In the genomic region with DNA sequence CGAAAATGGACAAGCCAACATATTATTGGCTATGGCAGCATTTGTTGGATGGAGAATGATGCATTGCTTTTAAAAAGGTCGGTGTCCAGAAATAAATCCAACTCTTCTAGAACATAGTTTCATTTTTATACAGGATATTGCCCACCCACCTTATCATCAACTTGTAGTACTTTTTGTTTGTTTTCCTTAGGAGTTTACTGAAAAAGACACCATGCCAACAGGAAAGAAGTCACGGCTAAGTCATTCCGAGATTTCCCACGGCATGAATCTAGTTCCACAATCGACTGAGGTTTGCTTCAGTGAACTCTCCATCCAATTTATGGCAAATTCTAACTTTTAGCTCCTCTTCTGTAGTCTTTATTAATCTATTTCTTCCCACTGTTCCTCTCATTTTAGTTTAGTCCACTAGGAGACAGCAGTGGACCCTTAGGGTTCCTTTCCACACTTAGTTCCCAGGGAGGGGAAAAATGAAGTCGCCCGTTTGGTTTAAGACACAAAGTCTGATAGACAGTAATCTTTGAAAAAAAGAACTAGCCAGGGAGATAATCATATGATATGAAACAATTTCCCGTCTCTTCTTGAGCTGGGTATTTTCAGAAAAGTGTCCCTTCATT, we compare ENCODE assay signal across 21 cellular contexts.
DNase-seq lines count a peak whose midpoint lies in the region; ATAC-seq, FAIRE-seq and TF ChIP-seq lines count a peak whose summit lies in the region.
"Had no signal": no experiment of that assay in that cellular context is flagged by ENCODE, and none has a peak within 500 bp of the region (broad histone marks: within the 10 kb centered on the region; RNA-seq: fewer than 3 reads in every experiment).

No MANE protein-coding gene starts in this region.

- H3K4me3 Mint-ChIP-seq in type B pancreatic cell: no peak overlapping the region
- H3K4me3 Mint-ChIP-seq in activated CD8-positive, alpha-beta memory T cell treated with anti-CD3 and anti-CD28 coated beads, Interleukin-2, amount 10 ng/mL, durations not matched to agents 7 days and 5 days: no peak overlapping the region
- no peak overlapping the region for H3K4me3 Mint-ChIP-seq in naive thymus-derived CD4-positive, alpha-beta T cell
- H3K4me3 Mint-ChIP-seq: immature natural killer cell, nephron had no signal

- BruUV-seq in K562 (replicated peaks; lab: Mats Ljungman, UMichigan): no TSS peak

- no peaks in the 10 kb centered on the region for H3K9me3 Mint-ChIP-seq in type B pancreatic cell
- H3K9me3 Mint-ChIP-seq in activated CD8-positive, alpha-beta memory T cell treated with anti-CD3 and anti-CD28 coated beads, Interleukin-2, amount 10 ng/mL, durations not matched to agents 7 days and 5 days (ENCODE audit: low read depth): no peaks in the 10 kb centered on the region
- H3K9me3 Mint-ChIP-seq in naive thymus-derived CD4-positive, alpha-beta T cell: no peaks in the 10 kb centered on the region
- H3K9me3 Mint-ChIP-seq: immature natural killer cell, nephron had no signal

- no peak overlapping the region for H3K27ac Mint-ChIP-seq in type B pancreatic cell
- no peak overlapping the region for H3K27ac Mint-ChIP-seq in activated CD8-positive, alpha-beta memory T cell treated with anti-CD3 and anti-CD28 coated beads, Interleukin-2, amount 10 ng/mL, durations not matched to agents 7 days and 5 days
- peak overlapping the region in 1 of 9 donors; percentile 48 for H3K27ac Mint-ChIP-seq in naive thymus-derived CD4-positive, alpha-beta T cell
- H3K27ac Mint-ChIP-seq: nephron had no signal

- no peak for DNase-seq in SK-N-SH
- peak in 1 of 4 experiments; percentile 6 for DNase-seq in K562 (ENCODE audit: extremely low read depth in 1 of 4, low spot score in 3 of 4)
- DNase-seq in foreskin keratinocyte: no peak
- DNase-seq in type B pancreatic cell (ENCODE audit: extremely low spot score, unreplicated experiment): no peak
- no peak for DNase-seq in activated CD8-positive, alpha-beta memory T cell treated with anti-CD3 and anti-CD28 coated beads, Interleukin-2, amount 10 ng/mL, durations not matched to agents 7 days and 5 days
- no peak for DNase-seq in naive thymus-derived CD4-positive, alpha-beta T cell
- DNase-seq in body of pancreas: no peak
- DNase-seq: activated effector memory CD4-positive, alpha-beta T cell treated with Interleukin-2 at 50 U/mL for 16 hours; DMS79; immature natural killer cell; mesendoderm; NCI-H2029; NCI-H524; SJCRH30; stimulated activated naive CD4-positive, alpha-beta T cell treated with Interleukin-2 at 50 U/mL for 16 hours; trophoblast cell had no signal

- in situ Hi-C loops in K562 (cut with MboI): no loop called here

- H3K9ac ChIP-seq in SK-N-SH (no peak overlapping the region), K562 (ENCODE audit: insufficient read depth in 1 of 2, low read depth in 2 of 2, low read length in 2 of 2) (no peak overlapping the region)

- TF ChIP-seq CTCF in SK-N-SH (IDR thresholded peaks at IDR 0.05): peak; percentile 21; the same call in 1 of the 2 replicates
- peak in 1 of 3 experiments; percentile 41; a peak in 3 of 6 replicates for TF ChIP-seq CTCF in K562 (IDR thresholded peaks at IDR 0.05 in 2 of 3, conservative IDR thresholded peaks at IDR 0.05 in 1 of 3; ENCODE audit: insufficient read depth in 2 of 3, low read depth in 1 of 3, low read length in 3 of 3)
- peak; percentile 31 for TF ChIP-seq CTCF in foreskin keratinocyte (conservative IDR thresholded peaks at IDR 0.05)
- TF ChIP-seq CTCF in type B pancreatic cell (conservative IDR thresholded peaks at IDR 0.05): peak; percentile 42
- no peak for TF ChIP-seq CTCF in body of pancreas (IDR thresholded peaks at IDR 0.05)

- no peak; the same call in 1 of the 2 replicates for TF ChIP-seq RAD21 in SK-N-SH (IDR thresholded peaks at IDR 0.05; ENCODE audit: low read length)
- no peak; a peak in 1 of 4 replicates for TF ChIP-seq RAD21 in K562 (CRISPR knock-in tag; conservative IDR thresholded peaks at IDR 0.05 in 1 of 2, IDR thresholded peaks at IDR 0.05 in 1 of 2)

- ATAC-seq in SK-N-SH treated with all-trans-retinoic acid at 6 μM for 48 hours (no peak), K562 (no peak), foreskin keratinocyte (no peak), body of pancreas (no peak)
- ATAC-seq in activated CD8-positive, alpha-beta memory T cell treated with anti-CD3 and anti-CD28 coated beads, Interleukin-2, amount 10 ng/mL, durations not matched to agents 7 days and 5 days: no peak
- ATAC-seq in naive thymus-derived CD4-positive, alpha-beta T cell: no peak
- ATAC-seq: activated CD4-positive, CD25-positive, alpha-beta regulatory T cell treated with anti-CD3 and anti-CD28 coated beads, Interleukin-2, amount 50 U/mL, for 24 hours had no signal

- no peak for TF ChIP-seq EP300 in SK-N-SH (IDR thresholded peaks at IDR 0.05; ENCODE audit: borderline replicate concordance in 1 of 2, low read depth in 1 of 2, low read length in 1 of 2)
- TF ChIP-seq EP300 in K562 (IDR thresholded peaks at IDR 0.05; ENCODE audit: low read length): no peak

- no peak overlapping the region for H3K4me3 ChIP-seq in SK-N-SH (ENCODE audit: low read depth in 2 of 2, low read length in 1 of 2)
- H3K4me3 ChIP-seq in K562: no peak overlapping the region
- H3K4me3 ChIP-seq in naive thymus-derived CD4-positive, alpha-beta T cell (ENCODE audit: low read length): no peak overlapping the region
- no peak overlapping the region for H3K4me3 ChIP-seq in body of pancreas
- H3K4me3 ChIP-seq: SJCRH30 had no signal

- no peaks in the 10 kb centered on the region for H4K20me1 ChIP-seq in SK-N-SH (ENCODE audit: insufficient read depth)
- H4K20me1 ChIP-seq in K562 (replicated peaks; ENCODE audit: control insufficient read depth, insufficient read depth, low read length): no peaks in the 10 kb centered on the region

- H3K79me2 ChIP-seq in SK-N-SH (ENCODE audit: insufficient read depth) (no peaks in the 10 kb centered on the region), K562 (ENCODE audit: control insufficient read depth, insufficient read depth, low read length) (no peaks in the 10 kb centered on the region)

- H3K36me3 Mint-ChIP-seq in type B pancreatic cell: no peaks in the 10 kb centered on the region
- peaks cover 1% of the 10 kb centered on the region for H3K36me3 Mint-ChIP-seq in activated CD8-positive, alpha-beta memory T cell treated with anti-CD3 and anti-CD28 coated beads, Interleukin-2, amount 10 ng/mL, durations not matched to agents 7 days and 5 days
- peaks cover 0 to 49% (median 20%) of the 10 kb centered on the region in 5 donors for H3K36me3 Mint-ChIP-seq in naive thymus-derived CD4-positive, alpha-beta T cell

- H3K4me1 ChIP-seq in SK-N-SH (ENCODE audit: control insufficient read depth in 1 of 2, insufficient read depth in 2 of 2, low read depth in 1 of 2, low read length in 1 of 2) (no peaks in the 10 kb centered on the region; a peak in 1 of 4 replicates), K562 (replicated peaks in 1 of 2; ENCODE audit: control insufficient read depth in 2 of 2, insufficient read depth in 2 of 2, low read length in 2 of 2) (no peaks in the 10 kb centered on the region), foreskin keratinocyte (no peaks in the 10 kb centered on the region), body of pancreas (no peaks in the 10 kb centered on the region)
- no peaks in the 10 kb centered on the region for H3K4me1 ChIP-seq in naive thymus-derived CD4-positive, alpha-beta T cell (ENCODE audit: control insufficient read depth in 2 of 2, insufficient read depth in 2 of 2, low read length in 2 of 2)
- H3K4me1 ChIP-seq: SJCRH30 had no signal

- POLR2A ChIA-PET in SK-N-SH (lab: Yijun Ruan, JAX) (no interaction called here), K562 (lab: Yijun Ruan, JAX) (no interaction called here)
- POLR2A ChIA-PET in naive thymus-derived CD4-positive, alpha-beta T cell (lab: Charles Lee): no interaction called here

- H3K27me3 Mint-ChIP-seq in type B pancreatic cell: no peaks in the 10 kb centered on the region
- no peaks in the 10 kb centered on the region for H3K27me3 Mint-ChIP-seq in activated CD8-positive, alpha-beta memory T cell treated with anti-CD3 and anti-CD28 coated beads, Interleukin-2, amount 10 ng/mL, durations not matched to agents 7 days and 5 days
- H3K27me3 Mint-ChIP-seq in naive thymus-derived CD4-positive, alpha-beta T cell: no peaks in the 10 kb centered on the region

- H2AFZ ChIP-seq in SK-N-SH (ENCODE audit: low read depth) (no peak overlapping the region), K562 (ENCODE audit: low read depth, low read length) (no peak overlapping the region)

- H3K9me3 ChIP-seq in SK-N-SH (no peaks in the 10 kb centered on the region), K562 (replicated peaks; ENCODE audit: control insufficient read depth, insufficient read depth, low read depth, low read length) (no peaks in the 10 kb centered on the region), body of pancreas (no peaks in the 10 kb centered on the region)
- H3K9me3 ChIP-seq in naive thymus-derived CD4-positive, alpha-beta T cell (ENCODE audit: control insufficient read depth in 2 of 3, low read length in 3 of 3): no peaks in the 10 kb centered on the region
- H3K9me3 ChIP-seq: SJCRH30 had no signal

- H3K27me3 ChIP-seq in SK-N-SH (ENCODE audit: insufficient read depth): no peaks in the 10 kb centered on the region
- H3K27me3 ChIP-seq in K562 (ENCODE audit: control insufficient read depth in 2 of 2, insufficient read depth in 2 of 2, low read length in 2 of 2): no peaks in the 10 kb centered on the region
- H3K27me3 ChIP-seq in foreskin keratinocyte: no peaks in the 10 kb centered on the region
- no peaks in the 10 kb centered on the region for H3K27me3 ChIP-seq in naive thymus-derived CD4-positive, alpha-beta T cell (ENCODE audit: control insufficient read depth in 2 of 2, insufficient read depth in 2 of 2, low read length in 2 of 2)
- no peaks in the 10 kb centered on the region for H3K27me3 ChIP-seq in body of pancreas
- H3K27me3 ChIP-seq: SJCRH30 had no signal

- H3F3A ChIP-seq in SK-N-SH (replicated peaks; ENCODE audit: insufficient read depth): no peaks in the 10 kb centered on the region

- H3K36me3 ChIP-seq in SK-N-SH (replicated peaks in 1 of 2; ENCODE audit: control insufficient read depth in 1 of 2, insufficient read depth in 2 of 2, low read length in 1 of 2) (peaks cover 0 to 3% of the 10 kb centered on the region in 2 experiments), K562 (ENCODE audit: control insufficient read depth, insufficient read depth, low read length) (no peaks in the 10 kb centered on the region), body of pancreas (replicated peaks in 1 of 2; ENCODE audit: insufficient read depth in 1 of 2, low read depth in 2 of 2) (no peaks in the 10 kb centered on the region)
- H3K36me3 ChIP-seq in naive thymus-derived CD4-positive, alpha-beta T cell (ENCODE audit: control insufficient read depth in 2 of 3, insufficient read depth in 3 of 3, low read length in 3 of 3): no peaks in the 10 kb centered on the region

- H3K4me1 Mint-ChIP-seq in type B pancreatic cell (ENCODE audit: unreplicated experiment): no peaks in the 10 kb centered on the region
- peaks cover 4% of the 10 kb centered on the region for H3K4me1 Mint-ChIP-seq in activated CD8-positive, alpha-beta memory T cell treated with anti-CD3 and anti-CD28 coated beads, Interleukin-2, amount 10 ng/mL, durations not matched to agents 7 days and 5 days
- H3K4me1 Mint-ChIP-seq in naive thymus-derived CD4-positive, alpha-beta T cell: peaks cover 0 to 2% (median 0%) of the 10 kb centered on the region in 7 donors
- H3K4me1 Mint-ChIP-seq: nephron had no signal

- FAIRE-seq in K562 (lab: Jason Lieb, UNC): peak; percentile 11
- FAIRE-seq: colon had no signal

- 92% methylated on average over 9 of the region's 9 CpGs for WGBS in SK-N-SH (ENCODE audit: low lambda C conversion rate)
- WGBS in K562 (ENCODE audit: insufficient coverage, low coverage, missing lambda C conversion rate): 82% methylated on average over 9 of the region's 9 CpGs
- WGBS in body of pancreas, 2 donors: 94% methylated on average over 9 of the region's 9 CpGs

- H3K4me2 ChIP-seq in SK-N-SH: no peak overlapping the region
- no peak overlapping the region for H3K4me2 ChIP-seq in K562 (ENCODE audit: insufficient read depth, low read length)

- TF ChIP-seq POLR2A in K562 (conservative IDR thresholded peaks at IDR 0.05): no peak
- no peak for TF ChIP-seq POLR2A in body of pancreas (IDR thresholded peaks at IDR 0.05)

- no peaks in the 10 kb centered on the region for H3K9me2 ChIP-seq in SK-N-SH

- H3K9me1 ChIP-seq in K562 (ENCODE audit: control insufficient read depth, insufficient read depth, low read length): no peaks in the 10 kb centered on the region

- CTCF ChIA-PET in SK-N-SH (lab: Yijun Ruan, JAX) (interaction anchor here (1.2 kb wide), 1 partner anchor 100 kb away, joined by 3 read pairs; no protein-coding TSS in a partner anchor), K562 (lab: Yijun Ruan, JAX; ENCODE audit: low intra/inter-chr PET ratio) (interaction anchor here (0.6 kb wide), 1 partner anchor 8 kb away, joined by 3 read pairs; no protein-coding TSS in a partner anchor)
- CTCF ChIA-PET in activated CD8-positive, alpha-beta memory T cell treated with anti-CD3 and anti-CD28 coated beads, Interleukin-2, amount 10 ng/mL, durations not matched to agents 7 days and 5 days (lab: Charles Lee): no interaction called here
- CTCF ChIA-PET in naive thymus-derived CD4-positive, alpha-beta T cell (lab: Charles Lee): no interaction called here

- intact Hi-C loops in K562 (cut with micrococcal nuclease): no loop called here
- intact Hi-C loops in naive thymus-derived CD4-positive, alpha-beta T cell (cut with micrococcal nuclease): no loop called here
- intact Hi-C loops in body of pancreas (cut with DNase I): no loop called here

- H3K27ac ChIP-seq in SK-N-SH (ENCODE audit: low read depth in 2 of 2, low read length in 1 of 2): no peak overlapping the region
- H3K27ac ChIP-seq in K562 (ENCODE audit: extremely low read depth, low read depth, low read length): no peak overlapping the region
- no peak overlapping the region for H3K27ac ChIP-seq in foreskin keratinocyte
- no peak overlapping the region for H3K27ac ChIP-seq in naive thymus-derived CD4-positive, alpha-beta T cell (ENCODE audit: low read depth, low read length)
- H3K27ac ChIP-seq in body of pancreas: no peak overlapping the region
- H3K27ac ChIP-seq: epithelial cell of prostate, SJCRH30 had no signal

Comparison
In these comparisons a context has a peak if more than half of its experiments do, and no peak if none do; other contexts are left out.
1. CTCF ChIP-seq: peak in SK-N-SH (single experiment), foreskin keratinocyte (single experiment) and type B pancreatic cell (single experiment); none in body of pancreas (0 of 7).
2. CTCF ChIA-PET loops: an anchor here in SK-N-SH (1.2 kb wide) and K562 (0.6 kb wide); none called in activated CD8-positive, alpha-beta memory T cell treated with anti-CD3 and anti-CD28 coated beads, Interleukin-2, amount 10 ng/mL, durations not matched to agents 7 days and 5 days and naive thymus-derived CD4-positive, alpha-beta T cell.